19 cellular contexts compared by ENCODE assay signal in genomic region chr5:33468811-33469435, GRCh38.
"Had no signal": no experiment of that assay in that cellular context is flagged by ENCODE, and none has a peak within 500 bp of the region (broad histone marks: within the 10 kb centered on the region; RNA-seq: fewer than 3 reads in every experiment).

No MANE protein-coding gene starts in this region.

- H3K4me2 ChIP-seq: neural progenitor cell had no signal

- H3K9ac ChIP-seq: neural progenitor cell had no signal

- DNase-seq: activated B cell treated with CpG ODN at 0.5 μM for 24 hours; activated CD4-positive, alpha-beta T cell treated with anti-CD3 and anti-CD28 coated beads, Interleukin-2, amount 10 ng/mL, durations not matched to agents 24 days and 14 days; activated naive CD4-positive, alpha-beta T cell; activated naive CD8-positive, alpha-beta T cell treated with anti-CD3 and anti-CD28 coated beads, Interleukin-2, amount 10 ng/mL, durations not matched to agents 7 days and 5 days; cortex of kidney; effector CD4-positive, alpha-beta T cell; foreskin melanocyte; immature natural killer cell; naive B cell; pancreas; sigmoid colon; stimulated activated CD4-positive, alpha-beta T cell treated with anti-CD3 and anti-CD28 coated beads, Interleukin-1b, Interleukin-23, amount 100 ng/mL, for 48 hours; stomach; T-helper 2 cell; testis; upper lobe of left lung had no signal

- H3K27ac ChIP-seq: neural progenitor cell, pancreas, sigmoid colon, stomach, testis, upper lobe of left lung had no signal

- H2AFZ ChIP-seq: neural progenitor cell had no signal

- H3K9me3 ChIP-seq: pancreas, sigmoid colon, stomach, testis, upper lobe of left lung had no signal

- ATAC-seq: pancreas had no signal

- H3K4me1 ChIP-seq: neural progenitor cell, pancreas, sigmoid colon, stomach, testis, upper lobe of left lung had no signal

- H3K4me3 ChIP-seq: lung, neural progenitor cell, pancreas, sigmoid colon, stomach, testis, upper lobe of left lung had no signal

- FAIRE-seq: pancreas, TTC549 had no signal

- H3K27me3 ChIP-seq: neural progenitor cell, pancreas, sigmoid colon, stomach, testis, upper lobe of left lung had no signal
